15 cellular contexts compared by ENCODE assay signal in genomic region chr3:175956964-175957363, GRCh38.
DNase-seq lines count a peak whose midpoint lies in the region; ATAC-seq, FAIRE-seq and TF ChIP-seq lines count a peak whose summit lies in the region.
"Had no signal": no experiment of that assay in that cellular context is flagged by ENCODE, and none has a peak within 500 bp of the region (broad histone marks: within the 10 kb centered on the region; RNA-seq: fewer than 3 reads in every experiment).

No MANE protein-coding gene starts in this region.

- H3K4me2 ChIP-seq in PC-3 (ENCODE audit: low read length) = no peak overlapping the region

- peaks cover 1% of the 10 kb centered on the region for H3K4me1 ChIP-seq in HAP-1
- no peaks in the 10 kb centered on the region for H3K4me1 ChIP-seq in PC-3 (ENCODE audit: insufficient read depth, low read length)
- H3K4me1 ChIP-seq: SJCRH30 had no signal

- POLR2A ChIA-PET in AG04449 (lab: Yijun Ruan, JAX) (no interaction called here), PC-3 (lab: Charles Lee; ENCODE audit: unreplicated experiment) (no interaction called here)

- no peak overlapping the region for H3K27ac Mint-ChIP-seq in glutamatergic neuron (ENCODE audit: unreplicated experiment)
- H3K27ac Mint-ChIP-seq: activated CD8-positive, alpha-beta T cell treated with anti-CD3 and anti-CD28 coated beads for 36 hours; activated naive CD8-positive, alpha-beta T cell treated with anti-CD3 and anti-CD28 coated beads, Interleukin-2, amount 10 ng/mL, durations not matched to agents 7 days and 5 days had no signal

- H3K36me3 Mint-ChIP-seq in glutamatergic neuron (ENCODE audit: unreplicated experiment) = no peaks in the 10 kb centered on the region
- H3K36me3 Mint-ChIP-seq: activated naive CD8-positive, alpha-beta T cell treated with anti-CD3 and anti-CD28 coated beads, Interleukin-2, amount 10 ng/mL, durations not matched to agents 7 days and 5 days; CD8-positive, alpha-beta memory T cell had no signal

- ATAC-seq in PC-3 (peak; percentile 40; the same call in 1 of the 2 replicates), HG02610 (IDR thresholded peaks at IDR 0.05; ENCODE audit: unreplicated experiment) (no peak), HG02588 (IDR thresholded peaks at IDR 0.05; ENCODE audit: unreplicated experiment) (no peak)
- ATAC-seq: activated CD8-positive, alpha-beta T cell treated with anti-CD3 and anti-CD28 coated beads for 36 hours; left ventricle myocardium superior had no signal

- H3K27me3 ChIP-seq in HAP-1 (ENCODE audit: low read depth) = no peaks in the 10 kb centered on the region
- no peaks in the 10 kb centered on the region for H3K27me3 ChIP-seq in PC-3 (ENCODE audit: low read length)
- H3K27me3 ChIP-seq: SJCRH30 had no signal

- no peak overlapping the region for H3K27ac ChIP-seq in PC-3 (ENCODE audit: low read length)
- H3K27ac ChIP-seq: SJCRH30 had no signal

- no peaks in the 10 kb centered on the region for H3K79me2 ChIP-seq in PC-3 (ENCODE audit: low read length)

- H3K4me3 Mint-ChIP-seq in glutamatergic neuron (ENCODE audit: unreplicated experiment) = no peak overlapping the region
- H3K4me3 Mint-ChIP-seq: activated CD8-positive, alpha-beta T cell treated with anti-CD3 and anti-CD28 coated beads for 36 hours; activated naive CD8-positive, alpha-beta T cell treated with anti-CD3 and anti-CD28 coated beads, Interleukin-2, amount 10 ng/mL, durations not matched to agents 7 days and 5 days; CD8-positive, alpha-beta memory T cell had no signal

- H3K4me1 Mint-ChIP-seq in glutamatergic neuron (ENCODE audit: low read depth, unreplicated experiment) = peaks cover 3% of the 10 kb centered on the region
- H3K4me1 Mint-ChIP-seq: activated naive CD8-positive, alpha-beta T cell treated with anti-CD3 and anti-CD28 coated beads, Interleukin-2, amount 10 ng/mL, durations not matched to agents 7 days and 5 days; CD8-positive, alpha-beta memory T cell had no signal

- BruUV-seq in PC-3 (replicated peaks; lab: Mats Ljungman, UMichigan) = no TSS peak

- H3K36me3 ChIP-seq in HAP-1 (replicated peaks) (no peaks in the 10 kb centered on the region), PC-3 (ENCODE audit: low read depth, low read length) (no peaks in the 10 kb centered on the region)
- H3K36me3 ChIP-seq: SJCRH30 had no signal

- no peak overlapping the region for H3K9ac ChIP-seq in PC-3 (ENCODE audit: low read length)

- no peak for FAIRE-seq in urothelium cell line (lab: Jason Lieb, UNC)

- TF ChIP-seq CTCF in AG04449 (IDR thresholded peaks at IDR 0.05; ENCODE audit: insufficient read depth, low read length, missing control alignments) (peak; percentile 30), PC-3 (conservative IDR thresholded peaks at IDR 0.05; ENCODE audit: low read depth, low read length) (peak; percentile 74), glutamatergic neuron (IDR thresholded peaks at IDR 0.05; ENCODE audit: partially characterized antibody, unreplicated experiment) (peak; percentile 17)

- 0 out of 2 replicates have a peak overlapping the region, but pooled peaks have one; percentile 4 for H2AFZ ChIP-seq in PC-3 (ENCODE audit: low read length)

- no peaks in the 10 kb centered on the region for H3F3A ChIP-seq in PC-3 (ENCODE audit: low read length, unreplicated experiment)

- CTCF ChIA-PET in AG04449 (lab: Yijun Ruan, JAX) = interaction anchor here (0.9 to 4.1 kb wide), 3 partner anchors 13 to 475 kb away, joined by 4 to 24 read pairs (median 5); no protein-coding TSS in a partner anchor
- CTCF ChIA-PET in PC-3 (lab: Charles Lee) = interaction anchor here (1.4 kb wide), 1 partner anchor 473 kb away, joined by 3 read pairs; no protein-coding TSS in a partner anchor

- no peaks in the 10 kb centered on the region for H3K9me3 Mint-ChIP-seq in glutamatergic neuron (ENCODE audit: unreplicated experiment)
- H3K9me3 Mint-ChIP-seq: activated CD8-positive, alpha-beta T cell treated with anti-CD3 and anti-CD28 coated beads for 36 hours had no signal

- H4K20me1 ChIP-seq in PC-3 (ENCODE audit: low read length) = no peaks in the 10 kb centered on the region

- H3K27me3 Mint-ChIP-seq in glutamatergic neuron (ENCODE audit: unreplicated experiment) = no peaks in the 10 kb centered on the region
- H3K27me3 Mint-ChIP-seq: activated CD8-positive, alpha-beta T cell treated with anti-CD3 and anti-CD28 coated beads for 36 hours; activated naive CD8-positive, alpha-beta T cell treated with anti-CD3 and anti-CD28 coated beads, Interleukin-2, amount 10 ng/mL, durations not matched to agents 7 days and 5 days; CD8-positive, alpha-beta memory T cell had no signal

- H3K4me3 ChIP-seq in AG04449 (ENCODE audit: low read depth, low read length) (no peak overlapping the region), HAP-1 (no peak overlapping the region), PC-3 (ENCODE audit: low read length) (no peak overlapping the region)
- H3K4me3 ChIP-seq: SJCRH30 had no signal

- peak; percentile 2 for DNase-seq in AG04449 (ENCODE audit: low read depth, low spot score)
- DNase-seq in HAP-1 (ENCODE audit: low spot score in 2 of 2) = peak; percentile 22 to 24
- peak; percentile 62 for DNase-seq in PC-3
- no peak for DNase-seq in glutamatergic neuron
- DNase-seq in activated naive CD4-positive, alpha-beta T cell treated with Interleukin-2 at 50 U/mL for 16 hours = no peak
- DNase-seq in urothelium cell line (ENCODE audit: low spot score) = no peak
- DNase-seq: activated CD8-positive, alpha-beta T cell treated with anti-CD3 and anti-CD28 coated beads for 36 hours; activated naive CD8-positive, alpha-beta T cell treated with anti-CD3 and anti-CD28 coated beads, Interleukin-2, amount 10 ng/mL, durations not matched to agents 7 days and 5 days; CD8-positive, alpha-beta memory T cell; left ventricle myocardium superior; NCI-H1105; stimulated activated CD8-positive, alpha-beta memory T cell treated with anti-CD3 and anti-CD28 coated beads, Interleukin-4, amount 100 ng/mL, for 48 hours had no signal

- intact Hi-C loops in PC-3 (cut with micrococcal nuclease) = loop anchor here (1.0 to 2.0 kb wide), 2 partner anchors 473 to 708 kb away; no protein-coding TSS in a partner anchor

- H3K9me2 ChIP-seq in PC-3 (replicated peaks; ENCODE audit: low read length) = no peaks in the 10 kb centered on the region

- H3K9me3 ChIP-seq in HAP-1 (no peaks in the 10 kb centered on the region), PC-3 (ENCODE audit: low read length) (no peaks in the 10 kb centered on the region)
- H3K9me3 ChIP-seq: SJCRH30 had no signal

- in situ Hi-C loops in HAP-1 (cut with MboI; ENCODE audit: low sequenced_read_pairs) = loop anchor here (25.0 kb wide), 1 partner anchor 480 kb away; no protein-coding TSS in a partner anchor

Comparison
In these comparisons a context has a peak if more than half of its experiments do, and no peak if none do; other contexts are left out.
1. DNase-seq: peak in AG04449 (single experiment), HAP-1 (2 of 2) and PC-3 (single experiment); none in glutamatergic neuron (single experiment), activated naive CD4-positive, alpha-beta T cell treated with Interleukin-2 at 50 U/mL for 16 hours (single experiment) and urothelium cell line (single experiment).
2. CTCF ChIP-seq: peak in every context shown above with its lines; median percentile 74 in PC-3; 30 in AG04449; 17 in glutamatergic neuron.